8 cellular contexts compared by ENCODE assay signal in genomic region chr10:50624154-50624865, GRCh38. TPM values are rescaled to one million over a fixed set of nuclear protein-coding genes. Genes with fewer than 3 reads are reported as not detected.
DNase-seq lines count a peak whose midpoint lies in the region; ATAC-seq and TF ChIP-seq lines count a peak whose summit lies in the region.

No MANE protein-coding gene starts in this region.

- H4K20me1 ChIP-seq in PC-3 (ENCODE audit: low read length), result peaks cover 7% of the 10 kb centered on the region; the same call in 1 of the 2 replicates

- H3K4me1 ChIP-seq in PC-3 (ENCODE audit: insufficient read depth, low read length), result peaks cover 23% of the 10 kb centered on the region

- no peaks in the 10 kb centered on the region for H3K36me3 ChIP-seq in PC-3 (ENCODE audit: low read depth, low read length)

- ATAC-seq in GM21529 (IDR thresholded peaks at IDR 0.05; ENCODE audit: unreplicated experiment), result peak; percentile 51
- ATAC-seq in PC-3, result peak; percentile 52
- peak; percentile 68 to 69 for ATAC-seq in activated T-cell treated with anti-CD3 and anti-CD28 coated beads, Interleukin-2, amount 50 U/mL, for 4 hours
- ATAC-seq in esophagus mucosa, result peak; percentile 95

- H3K9me3 Mint-ChIP-seq in activated T-cell treated with anti-CD3 and anti-CD28 coated beads, Interleukin-2, amount 50 U/mL, for 4 hours, result no peaks in the 10 kb centered on the region

- H3K36me3 Mint-ChIP-seq in activated T-cell treated with anti-CD3 and anti-CD28 coated beads, Interleukin-2, amount 50 U/mL, for 4 hours (ENCODE audit: insufficient read depth), result no peaks in the 10 kb centered on the region

- H3K4me3 ChIP-seq in PC-3 (ENCODE audit: low read length), result peak overlapping the region; percentile 74

- peaks cover 42% of the 10 kb centered on the region for H3K79me2 ChIP-seq in PC-3 (ENCODE audit: low read length)

- peak overlapping the region; percentile 96 for H3K4me3 Mint-ChIP-seq in activated T-cell treated with anti-CD3 and anti-CD28 coated beads, Interleukin-2, amount 50 U/mL, for 4 hours

- H3K27ac ChIP-seq in PC-3 (ENCODE audit: low read length), result peak overlapping the region; percentile 89

- peak overlapping the region; percentile 85 for H3K9ac ChIP-seq in PC-3 (ENCODE audit: low read length)

- POLR2A ChIA-PET in PC-3 (lab: Charles Lee; ENCODE audit: unreplicated experiment), result interaction anchor here (0.6 to 1.3 kb wide), 10 partner anchors 13 to 578 kb away, joined by 3 to 13 read pairs (median 6); partner anchors contain the start of gene ASAH2B

- peak overlapping the region; percentile 87 for H3K4me2 ChIP-seq in PC-3 (ENCODE audit: low read length)

- CTCF ChIA-PET in PC-3 (lab: Charles Lee), result interaction anchor here (0.7 to 1.5 kb wide), 4 partner anchors 32 to 347 kb away, joined by 3 to 5 read pairs (median 4); no protein-coding TSS in a partner anchor

- no peaks in the 10 kb centered on the region for H3F3A ChIP-seq in PC-3 (ENCODE audit: low read length, unreplicated experiment)

- H3K4me1 Mint-ChIP-seq in activated T-cell treated with anti-CD3 and anti-CD28 coated beads, Interleukin-2, amount 50 U/mL, for 4 hours (ENCODE audit: low read depth), result peaks cover 42% of the 10 kb centered on the region

- no peaks in the 10 kb centered on the region for H3K27me3 ChIP-seq in PC-3 (ENCODE audit: low read length)

- H3K9me3 ChIP-seq in PC-3 (ENCODE audit: low read length), result no peaks in the 10 kb centered on the region

- BruUV-seq in PC-3 (replicated peaks; lab: Mats Ljungman, UMichigan), result TSS peak; percentile 58

- H3K9me2 ChIP-seq in PC-3 (replicated peaks; ENCODE audit: low read length), result no peaks in the 10 kb centered on the region

- DNase-seq in DMS 273 treated with DMSO at 0.1 percent for 48 hours (lab: John Stamatoyannopoulos, UW), result peak; percentile 76
- DNase-seq in HuH-7.5 (ENCODE audit: low spot score), result peak; percentile 73
- peak; percentile 100 for DNase-seq in PC-3
- DNase-seq in activated T-cell treated with anti-CD3 and anti-CD28 coated beads, Interleukin-2, amount 50 U/mL, for 4 hours, result peak; percentile 97
- peak; percentile 95 for DNase-seq in myocyte (ENCODE audit: low read depth)
- peak; percentile 95 for DNase-seq in stimulated activated CD8-positive, alpha-beta memory T cell treated with anti-CD3 and anti-CD28 coated beads, Interleukin-7, amount 100 ng/mL, for 24 hours (ENCODE audit: low read depth)

- intact Hi-C loops in PC-3 (cut with micrococcal nuclease), result loop anchor here (1.0 to 10.0 kb wide), 9 partner anchors 38 to 400 kb away; no protein-coding TSS in a partner anchor

- TF ChIP-seq CTCF in PC-3 (conservative IDR thresholded peaks at IDR 0.05; ENCODE audit: low read depth, low read length), result no peak

- H3K27me3 Mint-ChIP-seq in activated T-cell treated with anti-CD3 and anti-CD28 coated beads, Interleukin-2, amount 50 U/mL, for 4 hours (ENCODE audit: low read depth), result no peaks in the 10 kb centered on the region

- H2AFZ ChIP-seq in PC-3 (ENCODE audit: low read length), result peak overlapping the region; percentile 89

RNA-seq across cellular contexts. Expression of gene SGMS1, which starts 0.6 kb away (rescaled TPM):
- total RNA-seq in PC-3 (2014; rRNA removed) (61.4 and 68.2 TPM in 2 replicates), esophagus mucosa (20.8 TPM), myocyte (23.7 and 44.0 TPM in 2 replicates)
- 10 to 100 TPM; 10.6 to 16.5 (median 14.1) TPM for total RNA-seq in activated T-cell treated with anti-CD3 and anti-CD28 coated beads, Interleukin-2, amount 50 U/mL, for 4 hours
- polyA plus RNA-seq in myocyte (2012), result 9.9 TPM

Comparison
In these comparisons a context has a peak if more than half of its experiments do, and no peak if none do; other contexts are left out.
1. Peak in every context shown above with its lines: DNase-seq, ATAC-seq, H3K4me3 ChIP-seq and H3K27ac ChIP-seq.